11 cellular contexts compared by ENCODE assay signal in the genomic region with DNA sequence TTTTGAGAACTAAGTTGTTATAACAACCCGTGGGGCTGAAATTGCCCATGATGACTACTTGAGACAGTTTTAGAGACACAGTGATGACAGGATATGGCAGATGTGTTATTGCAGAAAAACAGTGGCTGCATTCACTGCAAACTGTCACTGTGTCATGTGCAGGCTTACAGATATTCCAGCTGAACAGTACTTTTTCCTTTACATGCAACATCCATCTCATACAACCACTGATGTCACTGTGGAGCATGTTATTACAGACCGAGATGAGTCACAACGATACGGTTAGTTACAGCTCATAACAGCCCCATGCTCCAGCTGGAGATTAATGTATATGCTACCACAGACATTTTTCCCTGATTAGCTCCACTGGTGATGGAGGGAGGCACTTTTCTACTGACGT.
DNase-seq lines count a peak whose midpoint lies in the region; ATAC-seq and TF ChIP-seq lines count a peak whose summit lies in the region.
"Had no signal": no experiment of that assay in that cellular context is flagged by ENCODE, and none has a peak within 500 bp of the region (broad histone marks: within the 10 kb centered on the region; RNA-seq: fewer than 3 reads in every experiment).

No MANE protein-coding gene starts in this region.

- H3K4me3 ChIP-seq in skeletal muscle cell (ENCODE audit: low read depth, low read length) (no peak overlapping the region), esophagus squamous epithelium (no peak overlapping the region)
- H3K4me3 ChIP-seq: transverse colon had no signal

- intact Hi-C loops in esophagus squamous epithelium (cut with DNase I): no loop called here

- no peaks in the 10 kb centered on the region for H3K4me1 ChIP-seq in esophagus squamous epithelium
- H3K4me1 ChIP-seq: parathyroid adenoma, transverse colon had no signal

- no peaks in the 10 kb centered on the region for H3K36me3 ChIP-seq in esophagus squamous epithelium
- H3K36me3 ChIP-seq: transverse colon had no signal

- no peak for TF ChIP-seq POLR2A in esophagus squamous epithelium (IDR thresholded peaks at IDR 0.05)

- DNase-seq in NCI-H2081 (lab: John Stamatoyannopoulos, UW) (peak; percentile 7 to 48), NCI-H2081 treated with DMSO at 0.1 percent for 48 hours (lab: John Stamatoyannopoulos, UW) (no peak), NAMALWA (ENCODE audit: low spot score) (peak; percentile 51), skeletal muscle cell (ENCODE audit: low read depth) (peak; percentile 60), esophagus squamous epithelium (lab: John Stamatoyannopoulos, UW) (no peak)
- no peak for DNase-seq in activated CD4-positive, alpha-beta T cell treated with anti-CD3 and anti-CD28 coated beads, Interleukin-2, amount 50 U/mL, for 48 hours
- no peak for DNase-seq in effector CD4-positive, alpha-beta T cell
- DNase-seq: transverse colon had no signal

- ATAC-seq in HG02623 (IDR thresholded peaks at IDR 0.05; ENCODE audit: unreplicated experiment): peak; percentile 88

- no peak for TF ChIP-seq CTCF in esophagus squamous epithelium (IDR thresholded peaks at IDR 0.05)

- H3K27ac ChIP-seq in esophagus squamous epithelium: no peak overlapping the region
- H3K27ac ChIP-seq: KMS-11, parathyroid adenoma, transverse colon had no signal

- no peaks in the 10 kb centered on the region for H3K27me3 ChIP-seq in esophagus squamous epithelium
- H3K27me3 ChIP-seq: transverse colon had no signal

- WGBS in esophagus squamous epithelium, 2 donors: 47 to 60% methylated on average over 5 of the region's 5 CpGs

- H3K9me3 ChIP-seq in esophagus squamous epithelium: no peaks in the 10 kb centered on the region
- H3K9me3 ChIP-seq: transverse colon had no signal

Comparison
In these comparisons a context has a peak if more than half of its experiments do, and no peak if none do; other contexts are left out.
1. DNase-seq: peak in NCI-H2081 (2 of 2), NAMALWA (single experiment) and skeletal muscle cell (single experiment); none in NCI-H2081 treated with DMSO at 0.1 percent for 48 hours (single experiment), activated CD4-positive, alpha-beta T cell treated with anti-CD3 and anti-CD28 coated beads, Interleukin-2, amount 50 U/mL, for 48 hours (0 of 2), esophagus squamous epithelium (single experiment) and effector CD4-positive, alpha-beta T cell (single experiment).